In the genomic region with DNA sequence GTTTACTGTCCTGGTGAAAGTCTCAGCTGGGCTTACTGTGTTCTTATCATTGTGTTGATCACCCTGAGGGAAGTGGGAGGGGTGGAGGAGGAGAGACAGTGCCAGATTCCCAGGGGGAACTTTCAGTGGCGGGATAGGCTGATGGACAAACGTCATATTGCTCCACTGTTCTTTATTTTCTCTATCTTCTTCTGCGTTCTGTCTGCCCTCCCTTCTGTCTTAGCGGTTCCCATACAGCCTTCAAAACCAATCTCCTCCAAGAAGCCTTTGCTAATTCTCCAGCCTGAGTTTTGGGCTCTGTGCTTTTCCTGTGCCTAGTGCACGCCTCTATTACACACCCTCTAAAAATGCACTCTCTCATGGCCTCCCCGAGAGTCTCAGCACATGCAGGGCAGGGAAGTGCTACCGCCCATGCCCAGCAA, we compare ENCODE assay signal across 18 cellular contexts.
DNase-seq lines count a peak whose midpoint lies in the region; ATAC-seq, FAIRE-seq and TF ChIP-seq lines count a peak whose summit lies in the region.
"Had no signal": no experiment of that assay in that cellular context is flagged by ENCODE, and none has a peak within 500 bp of the region (broad histone marks: within the 10 kb centered on the region; RNA-seq: fewer than 3 reads in every experiment).

No MANE protein-coding gene starts in this region.

- no peak for FAIRE-seq in H54 (lab: Jason Lieb, UNC)

- no peak for TF ChIP-seq POLR2A in H54 (IDR thresholded peaks at IDR 0.05; ENCODE audit: low read depth, low read length)

- in situ Hi-C loops in astrocyte of the spinal cord (cut with HindIII; ENCODE audit: low sequenced_read_pairs): no loop called here

- no peak for TF ChIP-seq CTCF in astrocyte of the spinal cord (IDR thresholded peaks at IDR 0.05; ENCODE audit: low read depth, low read length)

- H3K4me3 ChIP-seq in astrocyte of the spinal cord (ENCODE audit: low read depth, low read length): no peak overlapping the region
- H3K4me3 ChIP-seq: BLaER1 treated with 17β-estradiol and CSF1 and Interleukin-3, amounts not matched to agents 10 nM and 100 nM; uterus had no signal

- intact Hi-C loops in posterior cingulate gyrus (cut with DNase I): no loop called here

- DNase-seq in AG08395 (ENCODE audit: low spot score) (peak; percentile 81), H54 (ENCODE audit: insufficient read length, low spot score) (peak; percentile 47), astrocyte of the spinal cord (ENCODE audit: low read depth, low spot score) (peak; percentile 52), hepatic stellate cell (ENCODE audit: low spot score) (peak; percentile 66), SW480 (ENCODE audit: low spot score) (no peak), RPMI8226 (no peak), posterior cingulate gyrus (no peak)
- DNase-seq: activated CD8-positive, alpha-beta T cell treated with anti-CD3 and anti-CD28 coated beads, Interleukin-2, amount 10 ng/mL, durations not matched to agents 7 days and 5 days; activated gamma-delta T cell; central memory CD4-positive, alpha-beta T cell; DND-41; erythroblast; NCI-H2171 treated with DMSO at 0.1 percent for 48 hours; OCI-M1; T-helper 2 cell; uterus had no signal

- no peak for ATAC-seq in GM21390 (IDR thresholded peaks at IDR 0.05; ENCODE audit: unreplicated experiment)
- ATAC-seq: activated CD8-positive, alpha-beta T cell treated with anti-CD3 and anti-CD28 coated beads, Interleukin-2, amount 10 ng/mL, durations not matched to agents 7 days and 5 days had no signal

Comparison
In these comparisons a context has a peak if more than half of its experiments do, and no peak if none do; other contexts are left out.
1. DNase-seq: peak in AG08395 (single experiment), H54 (single experiment), astrocyte of the spinal cord (single experiment) and hepatic stellate cell (single experiment); none in SW480 (single experiment), RPMI8226 (single experiment) and posterior cingulate gyrus (0 of 10).